In the genomic region with DNA sequence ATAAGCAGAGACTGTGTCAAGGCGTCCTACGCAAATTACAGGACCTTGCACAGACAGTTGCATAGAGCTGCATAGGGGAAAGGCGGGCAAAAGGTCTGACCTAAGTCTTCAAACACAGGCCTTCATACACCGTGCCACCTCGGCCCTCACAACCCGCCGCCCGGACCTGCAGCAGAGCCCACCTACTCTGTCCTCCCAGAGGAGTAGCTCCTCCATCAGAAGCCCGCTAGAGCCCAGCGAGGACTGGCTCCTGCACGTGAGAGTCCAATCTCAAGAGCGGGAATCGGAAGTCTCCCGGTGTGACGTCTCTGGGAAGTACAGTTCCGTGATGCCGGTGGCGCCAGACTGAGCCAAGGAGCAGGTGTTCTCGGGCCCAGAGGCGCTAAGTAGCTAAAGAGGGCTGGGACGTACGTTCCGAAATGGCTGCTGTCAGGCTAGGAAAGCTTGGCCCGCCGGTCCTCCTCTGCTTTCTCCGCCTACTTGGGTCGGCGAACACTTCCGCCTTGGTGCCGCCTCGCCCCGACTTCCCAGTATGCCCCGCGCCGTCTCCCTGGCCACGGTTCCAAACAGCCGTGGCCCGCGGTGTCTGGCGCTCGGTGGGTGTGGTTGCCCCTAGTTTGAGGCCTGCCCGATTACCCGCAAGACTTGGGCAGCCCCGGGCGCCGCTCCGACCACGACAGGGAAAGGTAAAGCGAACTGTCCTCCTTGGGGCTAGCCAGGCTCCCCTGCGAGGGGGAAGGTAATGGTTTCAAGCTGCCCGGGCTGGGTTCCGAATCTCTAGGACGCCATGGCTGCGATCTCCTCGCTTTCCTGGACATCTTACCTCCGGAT, we compare ENCODE assay signal across 1 cellular context.
A peak's percentile ranks its signal among the peaks of the same experiment; 100 is the strongest.
TF ChIP-seq lines count a peak whose summit lies in the region.

A gene with protein sequence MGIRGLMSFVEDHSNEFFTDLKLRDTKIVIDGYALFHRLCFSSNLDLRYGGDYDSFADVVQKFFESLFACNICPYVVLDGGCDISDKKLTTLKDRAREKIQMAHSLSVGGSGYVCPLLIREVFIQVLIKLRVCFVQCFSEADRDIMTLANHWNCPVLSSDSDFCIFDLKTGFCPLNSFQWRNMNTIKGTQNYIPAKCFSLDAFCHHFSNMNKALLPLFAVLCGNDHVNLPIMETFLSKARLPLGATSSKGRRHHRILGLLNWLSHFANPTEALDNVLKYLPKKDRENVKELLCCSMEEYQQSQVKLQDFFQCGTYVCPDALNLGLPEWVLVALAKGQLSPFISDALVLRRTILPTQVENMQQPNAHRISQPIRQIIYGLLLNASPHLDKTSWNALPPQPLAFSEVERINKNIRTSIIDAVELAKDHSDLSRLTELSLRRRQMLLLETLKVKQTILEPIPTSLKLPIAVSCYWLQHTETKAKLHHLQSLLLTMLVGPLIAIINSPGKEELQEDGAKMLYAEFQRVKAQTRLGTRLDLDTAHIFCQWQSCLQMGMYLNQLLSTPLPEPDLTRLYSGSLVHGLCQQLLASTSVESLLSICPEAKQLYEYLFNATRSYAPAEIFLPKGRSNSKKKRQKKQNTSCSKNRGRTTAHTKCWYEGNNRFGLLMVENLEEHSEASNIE (minus strand): TSS at position 505 of the 831 bp plus-strand sequence. CDS start 1,519 bp downstream, outside the sequence.
A gene with protein sequence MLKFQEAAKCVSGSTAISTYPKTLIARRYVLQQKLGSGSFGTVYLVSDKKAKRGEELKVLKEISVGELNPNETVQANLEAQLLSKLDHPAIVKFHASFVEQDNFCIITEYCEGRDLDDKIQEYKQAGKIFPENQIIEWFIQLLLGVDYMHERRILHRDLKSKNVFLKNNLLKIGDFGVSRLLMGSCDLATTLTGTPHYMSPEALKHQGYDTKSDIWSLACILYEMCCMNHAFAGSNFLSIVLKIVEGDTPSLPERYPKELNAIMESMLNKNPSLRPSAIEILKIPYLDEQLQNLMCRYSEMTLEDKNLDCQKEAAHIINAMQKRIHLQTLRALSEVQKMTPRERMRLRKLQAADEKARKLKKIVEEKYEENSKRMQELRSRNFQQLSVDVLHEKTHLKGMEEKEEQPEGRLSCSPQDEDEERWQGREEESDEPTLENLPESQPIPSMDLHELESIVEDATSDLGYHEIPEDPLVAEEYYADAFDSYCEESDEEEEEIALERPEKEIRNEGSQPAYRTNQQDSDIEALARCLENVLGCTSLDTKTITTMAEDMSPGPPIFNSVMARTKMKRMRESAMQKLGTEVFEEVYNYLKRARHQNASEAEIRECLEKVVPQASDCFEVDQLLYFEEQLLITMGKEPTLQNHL (plus strand): TSS at position 557 of the 831 bp plus-strand sequence. CDS start 2,832 bp downstream, outside the sequence.

TF ChIP-seq in GM12878, 131 proteins besides CTCF, POLR2A, EP300 and RAD21 (continued from another document and continues in another):
- TF ChIP-seq, protein P1, sequence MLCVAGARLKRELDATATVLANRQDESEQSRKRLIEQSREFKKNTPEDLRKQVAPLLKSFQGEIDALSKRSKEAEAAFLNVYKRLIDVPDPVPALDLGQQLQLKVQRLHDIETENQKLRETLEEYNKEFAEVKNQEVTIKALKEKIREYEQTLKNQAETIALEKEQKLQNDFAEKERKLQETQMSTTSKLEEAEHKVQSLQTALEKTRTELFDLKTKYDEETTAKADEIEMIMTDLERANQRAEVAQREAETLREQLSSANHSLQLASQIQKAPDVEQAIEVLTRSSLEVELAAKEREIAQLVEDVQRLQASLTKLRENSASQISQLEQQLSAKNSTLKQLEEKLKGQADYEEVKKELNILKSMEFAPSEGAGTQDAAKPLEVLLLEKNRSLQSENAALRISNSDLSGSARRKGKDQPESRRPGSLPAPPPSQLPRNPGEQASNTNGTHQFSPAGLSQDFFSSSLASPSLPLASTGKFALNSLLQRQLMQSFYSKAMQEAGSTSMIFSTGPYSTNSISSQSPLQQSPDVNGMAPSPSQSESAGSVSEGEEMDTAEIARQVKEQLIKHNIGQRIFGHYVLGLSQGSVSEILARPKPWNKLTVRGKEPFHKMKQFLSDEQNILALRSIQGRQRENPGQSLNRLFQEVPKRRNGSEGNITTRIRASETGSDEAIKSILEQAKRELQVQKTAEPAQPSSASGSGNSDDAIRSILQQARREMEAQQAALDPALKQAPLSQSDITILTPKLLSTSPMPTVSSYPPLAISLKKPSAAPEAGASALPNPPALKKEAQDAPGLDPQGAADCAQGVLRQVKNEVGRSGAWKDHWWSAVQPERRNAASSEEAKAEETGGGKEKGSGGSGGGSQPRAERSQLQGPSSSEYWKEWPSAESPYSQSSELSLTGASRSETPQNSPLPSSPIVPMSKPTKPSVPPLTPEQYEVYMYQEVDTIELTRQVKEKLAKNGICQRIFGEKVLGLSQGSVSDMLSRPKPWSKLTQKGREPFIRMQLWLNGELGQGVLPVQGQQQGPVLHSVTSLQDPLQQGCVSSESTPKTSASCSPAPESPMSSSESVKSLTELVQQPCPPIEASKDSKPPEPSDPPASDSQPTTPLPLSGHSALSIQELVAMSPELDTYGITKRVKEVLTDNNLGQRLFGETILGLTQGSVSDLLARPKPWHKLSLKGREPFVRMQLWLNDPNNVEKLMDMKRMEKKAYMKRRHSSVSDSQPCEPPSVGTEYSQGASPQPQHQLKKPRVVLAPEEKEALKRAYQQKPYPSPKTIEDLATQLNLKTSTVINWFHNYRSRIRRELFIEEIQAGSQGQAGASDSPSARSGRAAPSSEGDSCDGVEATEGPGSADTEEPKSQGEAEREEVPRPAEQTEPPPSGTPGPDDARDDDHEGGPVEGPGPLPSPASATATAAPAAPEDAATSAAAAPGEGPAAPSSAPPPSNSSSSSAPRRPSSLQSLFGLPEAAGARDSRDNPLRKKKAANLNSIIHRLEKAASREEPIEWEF (IDR thresholded peaks at IDR 0.05; ENCODE audit: insufficient replicate concordance, low read depth, low read length): no peak
- TF ChIP-seq STAT1 (conservative IDR thresholded peaks at IDR 0.05): no peak
- TF ChIP-seq SP1 (IDR thresholded peaks at IDR 0.05; ENCODE audit: low read depth, low read length): no peak
- TF ChIP-seq KDM1A (IDR thresholded peaks at IDR 0.05; ENCODE audit: borderline replicate concordance): no peak
- 0 out of 2 replicates have a peak, but pooled peaks have one; percentile 51 for TF ChIP-seq GATAD2B (conservative IDR thresholded peaks at IDR 0.05; ENCODE audit: low read depth)
- TF ChIP-seq, protein P2, sequence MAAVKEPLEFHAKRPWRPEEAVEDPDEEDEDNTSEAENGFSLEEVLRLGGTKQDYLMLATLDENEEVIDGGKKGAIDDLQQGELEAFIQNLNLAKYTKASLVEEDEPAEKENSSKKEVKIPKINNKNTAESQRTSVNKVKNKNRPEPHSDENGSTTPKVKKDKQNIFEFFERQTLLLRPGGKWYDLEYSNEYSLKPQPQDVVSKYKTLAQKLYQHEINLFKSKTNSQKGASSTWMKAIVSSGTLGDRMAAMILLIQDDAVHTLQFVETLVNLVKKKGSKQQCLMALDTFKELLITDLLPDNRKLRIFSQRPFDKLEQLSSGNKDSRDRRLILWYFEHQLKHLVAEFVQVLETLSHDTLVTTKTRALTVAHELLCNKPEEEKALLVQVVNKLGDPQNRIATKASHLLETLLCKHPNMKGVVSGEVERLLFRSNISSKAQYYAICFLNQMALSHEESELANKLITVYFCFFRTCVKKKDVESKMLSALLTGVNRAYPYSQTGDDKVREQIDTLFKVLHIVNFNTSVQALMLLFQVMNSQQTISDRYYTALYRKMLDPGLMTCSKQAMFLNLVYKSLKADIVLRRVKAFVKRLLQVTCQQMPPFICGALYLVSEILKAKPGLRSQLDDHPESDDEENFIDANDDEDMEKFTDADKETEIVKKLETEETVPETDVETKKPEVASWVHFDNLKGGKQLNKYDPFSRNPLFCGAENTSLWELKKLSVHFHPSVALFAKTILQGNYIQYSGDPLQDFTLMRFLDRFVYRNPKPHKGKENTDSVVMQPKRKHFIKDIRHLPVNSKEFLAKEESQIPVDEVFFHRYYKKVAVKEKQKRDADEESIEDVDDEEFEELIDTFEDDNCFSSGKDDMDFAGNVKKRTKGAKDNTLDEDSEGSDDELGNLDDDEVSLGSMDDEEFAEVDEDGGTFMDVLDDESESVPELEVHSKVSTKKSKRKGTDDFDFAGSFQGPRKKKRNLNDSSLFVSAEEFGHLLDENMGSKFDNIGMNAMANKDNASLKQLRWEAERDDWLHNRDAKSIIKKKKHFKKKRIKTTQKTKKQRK (IDR thresholded peaks at IDR 0.05; ENCODE audit: low read depth, low read length): no peak
- TF ChIP-seq, protein P3, sequence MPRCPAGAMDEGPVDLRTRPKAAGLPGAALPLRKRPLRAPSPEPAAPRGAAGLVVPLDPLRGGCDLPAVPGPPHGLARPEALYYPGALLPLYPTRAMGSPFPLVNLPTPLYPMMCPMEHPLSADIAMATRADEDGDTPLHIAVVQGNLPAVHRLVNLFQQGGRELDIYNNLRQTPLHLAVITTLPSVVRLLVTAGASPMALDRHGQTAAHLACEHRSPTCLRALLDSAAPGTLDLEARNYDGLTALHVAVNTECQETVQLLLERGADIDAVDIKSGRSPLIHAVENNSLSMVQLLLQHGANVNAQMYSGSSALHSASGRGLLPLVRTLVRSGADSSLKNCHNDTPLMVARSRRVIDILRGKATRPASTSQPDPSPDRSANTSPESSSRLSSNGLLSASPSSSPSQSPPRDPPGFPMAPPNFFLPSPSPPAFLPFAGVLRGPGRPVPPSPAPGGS (IDR thresholded peaks at IDR 0.05; ENCODE audit: borderline replicate concordance, insufficient read depth, low read depth, low read length, poor library complexity, severe bottlenecking): no peak
- TF ChIP-seq CHD2 (IDR thresholded peaks at IDR 0.05; ENCODE audit: borderline replicate concordance, low read depth, low read length): peak; percentile 54; the same call in 1 of the 2 replicates
- no peak for TF ChIP-seq NFXL1 (IDR thresholded peaks at IDR 0.05; ENCODE audit: borderline replicate concordance)
- TF ChIP-seq DPF2 (IDR thresholded peaks at IDR 0.05): no peak
- TF ChIP-seq, protein P4, sequence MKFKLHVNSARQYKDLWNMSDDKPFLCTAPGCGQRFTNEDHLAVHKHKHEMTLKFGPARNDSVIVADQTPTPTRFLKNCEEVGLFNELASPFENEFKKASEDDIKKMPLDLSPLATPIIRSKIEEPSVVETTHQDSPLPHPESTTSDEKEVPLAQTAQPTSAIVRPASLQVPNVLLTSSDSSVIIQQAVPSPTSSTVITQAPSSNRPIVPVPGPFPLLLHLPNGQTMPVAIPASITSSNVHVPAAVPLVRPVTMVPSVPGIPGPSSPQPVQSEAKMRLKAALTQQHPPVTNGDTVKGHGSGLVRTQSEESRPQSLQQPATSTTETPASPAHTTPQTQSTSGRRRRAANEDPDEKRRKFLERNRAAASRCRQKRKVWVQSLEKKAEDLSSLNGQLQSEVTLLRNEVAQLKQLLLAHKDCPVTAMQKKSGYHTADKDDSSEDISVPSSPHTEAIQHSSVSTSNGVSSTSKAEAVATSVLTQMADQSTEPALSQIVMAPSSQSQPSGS (IDR thresholded peaks at IDR 0.05; ENCODE audit: low read length): no peak
- TF ChIP-seq ZNF622 (IDR thresholded peaks at IDR 0.05): no peak
- no peak for TF ChIP-seq NR2C1 (IDR thresholded peaks at IDR 0.05)
- no peak for TF ChIP-seq SMARCA5 (IDR thresholded peaks at IDR 0.05)
- TF ChIP-seq JUNB (IDR thresholded peaks at IDR 0.05): no peak
- TF ChIP-seq CEBPB (IDR thresholded peaks at IDR 0.05; ENCODE audit: borderline replicate concordance in 1 of 2, low read depth in 2 of 2, low read length in 2 of 2): no peak
- TF ChIP-seq, protein P5, sequence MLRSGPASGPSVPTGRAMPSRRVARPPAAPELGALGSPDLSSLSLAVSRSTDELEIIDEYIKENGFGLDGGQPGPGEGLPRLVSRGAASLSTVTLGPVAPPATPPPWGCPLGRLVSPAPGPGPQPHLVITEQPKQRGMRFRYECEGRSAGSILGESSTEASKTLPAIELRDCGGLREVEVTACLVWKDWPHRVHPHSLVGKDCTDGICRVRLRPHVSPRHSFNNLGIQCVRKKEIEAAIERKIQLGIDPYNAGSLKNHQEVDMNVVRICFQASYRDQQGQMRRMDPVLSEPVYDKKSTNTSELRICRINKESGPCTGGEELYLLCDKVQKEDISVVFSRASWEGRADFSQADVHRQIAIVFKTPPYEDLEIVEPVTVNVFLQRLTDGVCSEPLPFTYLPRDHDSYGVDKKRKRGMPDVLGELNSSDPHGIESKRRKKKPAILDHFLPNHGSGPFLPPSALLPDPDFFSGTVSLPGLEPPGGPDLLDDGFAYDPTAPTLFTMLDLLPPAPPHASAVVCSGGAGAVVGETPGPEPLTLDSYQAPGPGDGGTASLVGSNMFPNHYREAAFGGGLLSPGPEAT (IDR thresholded peaks at IDR 0.05; ENCODE audit: low read depth): peak; percentile 83
- no peak for TF ChIP-seq MEF2A (IDR thresholded peaks at IDR 0.05; ENCODE audit: insufficient read depth, low read depth, low read length)
- TF ChIP-seq, protein P6, sequence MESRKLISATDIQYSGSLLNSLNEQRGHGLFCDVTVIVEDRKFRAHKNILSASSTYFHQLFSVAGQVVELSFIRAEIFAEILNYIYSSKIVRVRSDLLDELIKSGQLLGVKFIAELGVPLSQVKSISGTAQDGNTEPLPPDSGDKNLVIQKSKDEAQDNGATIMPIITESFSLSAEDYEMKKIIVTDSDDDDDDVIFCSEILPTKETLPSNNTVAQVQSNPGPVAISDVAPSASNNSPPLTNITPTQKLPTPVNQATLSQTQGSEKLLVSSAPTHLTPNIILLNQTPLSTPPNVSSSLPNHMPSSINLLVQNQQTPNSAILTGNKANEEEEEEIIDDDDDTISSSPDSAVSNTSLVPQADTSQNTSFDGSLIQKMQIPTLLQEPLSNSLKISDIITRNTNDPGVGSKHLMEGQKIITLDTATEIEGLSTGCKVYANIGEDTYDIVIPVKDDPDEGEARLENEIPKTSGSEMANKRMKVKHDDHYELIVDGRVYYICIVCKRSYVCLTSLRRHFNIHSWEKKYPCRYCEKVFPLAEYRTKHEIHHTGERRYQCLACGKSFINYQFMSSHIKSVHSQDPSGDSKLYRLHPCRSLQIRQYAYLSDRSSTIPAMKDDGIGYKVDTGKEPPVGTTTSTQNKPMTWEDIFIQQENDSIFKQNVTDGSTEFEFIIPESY (IDR thresholded peaks at IDR 0.05): no peak
- peak; percentile 83 for TF ChIP-seq HDGF (IDR thresholded peaks at IDR 0.05)
- TF ChIP-seq BMI1 (IDR thresholded peaks at IDR 0.05; ENCODE audit: borderline replicate concordance): peak; percentile 89
- TF ChIP-seq ZNF207 (IDR thresholded peaks at IDR 0.05; ENCODE audit: borderline replicate concordance): no peak
- no peak for TF ChIP-seq ZNF217 (IDR thresholded peaks at IDR 0.05)
- peak; percentile 84 for TF ChIP-seq HCFC1 (IDR thresholded peaks at IDR 0.05; ENCODE audit: low read length)
- no peak for TF ChIP-seq CBX3 (IDR thresholded peaks at IDR 0.05; ENCODE audit: borderline replicate concordance, low read depth)
- peak; percentile 70; the same call in 1 of the 2 replicates for TF ChIP-seq GABPA (IDR thresholded peaks at IDR 0.05; ENCODE audit: low read depth)
- peak; percentile 79 for TF ChIP-seq SMAD5 (IDR thresholded peaks at IDR 0.05; ENCODE audit: low read depth)
- TF ChIP-seq TAF1 (IDR thresholded peaks at IDR 0.05; ENCODE audit: borderline replicate concordance, low read depth, low read length): peak; percentile 82; the same call in 1 of the 2 replicates
- TF ChIP-seq SUPT20H (IDR thresholded peaks at IDR 0.05; ENCODE audit: borderline replicate concordance, control insufficient read depth, low read depth, low read length): no peak
- TF ChIP-seq BRCA1 (IDR thresholded peaks at IDR 0.05; ENCODE audit: low read depth, low read length): no peak
- peak; percentile 24 for TF ChIP-seq MEF2B (IDR thresholded peaks at IDR 0.05; ENCODE audit: partially characterized antibody, poor library complexity, severe bottlenecking)
- no peak for TF ChIP-seq KAT2A (conservative IDR thresholded peaks at IDR 0.05; ENCODE audit: control insufficient read depth, low read depth, low read length)
- TF ChIP-seq POLR2AphosphoS5 (IDR thresholded peaks at IDR 0.05; ENCODE audit: low read length): peak; percentile 97
